1 cellular context compared by ENCODE assay signal in the genomic region with DNA sequence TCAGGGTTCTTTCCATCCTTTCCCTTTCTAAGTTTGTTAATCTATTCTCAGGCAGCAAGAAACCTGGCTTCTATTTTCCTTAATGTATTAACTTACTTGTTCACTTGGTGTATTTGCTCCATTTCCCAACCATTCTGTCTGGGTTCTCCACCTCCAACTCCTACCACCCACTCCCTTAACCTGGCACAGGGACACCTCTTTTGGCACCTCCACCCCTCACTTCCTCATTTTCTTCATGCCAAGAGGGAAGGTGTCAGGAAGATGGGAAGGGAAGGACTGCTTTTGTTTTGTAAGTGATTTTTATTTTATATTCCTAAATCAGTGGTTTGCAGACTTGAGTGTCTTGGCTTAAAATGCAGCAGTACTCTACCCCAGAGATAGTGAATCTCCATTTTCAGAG.
TF ChIP-seq lines count a peak whose summit lies in the region.

No MANE protein-coding gene starts in this region.

TF ChIP-seq in K562, 482 proteins besides CTCF, POLR2A, EP300 and RAD21:
- no peak for TF ChIP-seq SRSF9 (IDR thresholded peaks at IDR 0.05; ENCODE audit: borderline replicate concordance, low read depth, low read length)
- TF ChIP-seq ELF4 (CRISPR knock-in tag; IDR thresholded peaks at IDR 0.05), result no peak
- no peak for TF ChIP-seq ZKSCAN1 (IDR thresholded peaks at IDR 0.05; ENCODE audit: low read depth, low read length)
- no peak for TF ChIP-seq MAFK (IDR thresholded peaks at IDR 0.05; ENCODE audit: low read length)
- TF ChIP-seq, protein P1, sequence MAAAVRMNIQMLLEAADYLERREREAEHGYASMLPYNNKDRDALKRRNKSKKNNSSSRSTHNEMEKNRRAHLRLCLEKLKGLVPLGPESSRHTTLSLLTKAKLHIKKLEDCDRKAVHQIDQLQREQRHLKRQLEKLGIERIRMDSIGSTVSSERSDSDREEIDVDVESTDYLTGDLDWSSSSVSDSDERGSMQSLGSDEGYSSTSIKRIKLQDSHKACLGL (CRISPR knock-in tag; IDR thresholded peaks at IDR 0.05; ENCODE audit: borderline replicate concordance, poor library complexity, severe bottlenecking), result no peak
- no peak for TF ChIP-seq SRSF7 (optimal IDR thresholded peaks at IDR 0.05; ENCODE audit: low read depth, low read length)
- peak; percentile 53; the same call in 1 of the 2 replicates for TF ChIP-seq SPI1 (IDR thresholded peaks at IDR 0.05; ENCODE audit: borderline replicate concordance, low read depth, low read length)
- no peak for TF ChIP-seq NFXL1 (CRISPR knock-in tag; IDR thresholded peaks at IDR 0.05)
